In the genomic region with DNA sequence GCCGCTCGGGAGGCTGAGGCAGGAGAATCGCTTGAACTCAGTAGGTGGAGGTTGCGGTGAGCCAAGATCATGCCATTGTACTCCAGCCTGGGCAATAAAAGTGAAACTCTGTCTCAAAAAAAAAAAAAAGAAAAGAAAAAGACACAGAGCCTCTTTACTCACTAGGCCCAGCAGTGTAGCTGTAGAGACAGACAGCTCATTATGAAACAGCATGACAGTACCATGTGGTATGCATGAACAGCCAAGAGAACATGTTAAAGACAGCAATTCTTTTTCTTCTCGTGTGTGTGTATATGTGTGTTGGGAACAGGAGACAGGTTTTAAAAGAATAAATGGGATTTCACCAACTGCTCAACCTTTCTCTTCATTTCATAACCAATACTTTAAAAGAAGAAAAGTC, we compare ENCODE assay signal across 14 cellular contexts.
DNase-seq lines count a peak whose midpoint lies in the region; ATAC-seq and TF ChIP-seq lines count a peak whose summit lies in the region.
"Had no signal": no experiment of that assay in that cellular context is flagged by ENCODE, and none has a peak within 500 bp of the region (broad histone marks: within the 10 kb centered on the region; RNA-seq: fewer than 3 reads in every experiment).

No MANE protein-coding gene starts in this region.

- ATAC-seq in Right ventricle myocardium inferior (no peak), foreskin keratinocyte (peak; percentile 63)
- ATAC-seq: GM23338 had no signal

- H3K27me3 Mint-ChIP-seq in neural progenitor cell (ENCODE audit: insufficient read depth, low read depth), result peaks cover 2% of the 10 kb centered on the region
- H3K27me3 Mint-ChIP-seq: CD4-positive, CD25-positive, alpha-beta regulatory T cell had no signal

- no peak overlapping the region for H2BK12ac ChIP-seq in trophoblast cell (ENCODE audit: low read length)

- TF ChIP-seq CTCF in right atrium auricular region (IDR thresholded peaks at IDR 0.05) (no peak), coronary artery (IDR thresholded peaks at IDR 0.05) (no peak), foreskin keratinocyte (conservative IDR thresholded peaks at IDR 0.05) (no peak), neural progenitor cell (IDR thresholded peaks at IDR 0.05) (no peak)

- H3K79me1 ChIP-seq in trophoblast cell (ENCODE audit: low read length), result no peaks in the 10 kb centered on the region

- no peaks in the 10 kb centered on the region for H3F3A ChIP-seq in neural progenitor cell (ENCODE audit: low read depth)

- H4K91ac ChIP-seq in trophoblast cell (ENCODE audit: low read depth, low read length), result no peak overlapping the region

- no peak overlapping the region for H2AFZ ChIP-seq in neural progenitor cell (replicated peaks)
- no peak overlapping the region for H2AFZ ChIP-seq in trophoblast cell (ENCODE audit: insufficient read depth, low read length, poor library complexity)
- H2AFZ ChIP-seq: GM23338 had no signal

- H3K9ac ChIP-seq in neural progenitor cell (no peak overlapping the region), trophoblast cell (ENCODE audit: low read length) (no peak overlapping the region)
- H3K9ac ChIP-seq: BLaER1 treated with 17β-estradiol and CSF1 and Interleukin-3, amounts not matched to agents 10 nM and 100 nM had no signal

- H3K27ac Mint-ChIP-seq in neural progenitor cell, result no peak overlapping the region
- H3K27ac Mint-ChIP-seq: CD4-positive, CD25-positive, alpha-beta regulatory T cell; GM23338 had no signal

- no peak overlapping the region for H3K14ac ChIP-seq in trophoblast cell (ENCODE audit: low read length)

- H3K4me2 ChIP-seq in neural progenitor cell, result no peak overlapping the region
- no peak overlapping the region for H3K4me2 ChIP-seq in trophoblast cell (ENCODE audit: low read length)
- H3K4me2 ChIP-seq: BLaER1 treated with 17β-estradiol and CSF1 and Interleukin-3, amounts not matched to agents 10 nM and 100 nM; GM23338 had no signal

- H4K8ac ChIP-seq in trophoblast cell (ENCODE audit: low read depth, low read length), result no peak overlapping the region

- no peaks in the 10 kb centered on the region for H3K79me2 ChIP-seq in neural progenitor cell (ENCODE audit: low read depth)
- H3K79me2 ChIP-seq in trophoblast cell (ENCODE audit: control insufficient read depth, insufficient read depth, low read length, poor library complexity), result no peaks in the 10 kb centered on the region

- H3K27me3 ChIP-seq in right atrium auricular region, result no peaks in the 10 kb centered on the region
- no peaks in the 10 kb centered on the region for H3K27me3 ChIP-seq in foreskin keratinocyte
- H3K27me3 ChIP-seq in neural progenitor cell, result no peaks in the 10 kb centered on the region
- no peaks in the 10 kb centered on the region for H3K27me3 ChIP-seq in trophoblast cell (ENCODE audit: insufficient read depth, low read length)
- H3K27me3 ChIP-seq: BLaER1 treated with 17β-estradiol and CSF1 and Interleukin-3, amounts not matched to agents 10 nM and 100 nM had no signal

- H2BK5ac ChIP-seq in trophoblast cell (ENCODE audit: low read depth, low read length, poor library complexity), result no peak overlapping the region

- H3K4me1 ChIP-seq in right atrium auricular region, result peaks cover 0 to 15% of the 10 kb centered on the region in 2 donors
- H3K4me1 ChIP-seq in foreskin keratinocyte, result peaks cover 2% of the 10 kb centered on the region
- H3K4me1 ChIP-seq in neural progenitor cell, result peaks cover under 1% of the 10 kb centered on the region
- peaks cover 0 to 2% of the 10 kb centered on the region in 2 experiments for H3K4me1 ChIP-seq in trophoblast cell (ENCODE audit: control insufficient read depth in 1 of 2, insufficient read depth in 2 of 2, low read length in 2 of 2)

- H3K9me3 ChIP-seq in right atrium auricular region (no peaks in the 10 kb centered on the region), neural progenitor cell (ENCODE audit: low read depth) (no peaks in the 10 kb centered on the region), trophoblast cell (ENCODE audit: insufficient read depth, low read depth, low read length) (peaks cover 3% of the 10 kb centered on the region)
- H3K9me3 ChIP-seq: BLaER1 treated with 17β-estradiol and CSF1 and Interleukin-3, amounts not matched to agents 10 nM and 100 nM had no signal

- H3K4ac ChIP-seq in trophoblast cell (ENCODE audit: low read depth, low read length), result no peak overlapping the region

- DNase-seq in right atrium auricular region (ENCODE audit: low spot score) (peak; percentile 18), Right ventricle myocardium inferior (ENCODE audit: missing footprints) (no peak), coronary artery (ENCODE audit: low spot score) (peak; percentile 8), foreskin keratinocyte (peak in 1 of 2 donors; percentile 47), posterior vena cava (ENCODE audit: low spot score) (no peak), neural progenitor cell (ENCODE audit: low spot score) (no peak), UCSD-AML1 (lab: John Stamatoyannopoulos, UW; ENCODE audit: unreplicated experiment) (no peak), trophoblast cell (no peak)
- DNase-seq: ACHN; CD4-positive, CD25-positive, alpha-beta regulatory T cell; DMS53; H7 had no signal

- no peaks in the 10 kb centered on the region for H3K4me1 Mint-ChIP-seq in neural progenitor cell
- H3K4me1 Mint-ChIP-seq: CD4-positive, CD25-positive, alpha-beta regulatory T cell; GM23338 had no signal

- H4K20me1 ChIP-seq in neural progenitor cell (ENCODE audit: low read depth), result no peaks in the 10 kb centered on the region
- H4K20me1 ChIP-seq: BLaER1 treated with 17β-estradiol and CSF1 and Interleukin-3, amounts not matched to agents 10 nM and 100 nM had no signal

- peaks cover 16% of the 10 kb centered on the region for H3K36me3 Mint-ChIP-seq in neural progenitor cell

- H3K9me3 Mint-ChIP-seq in neural progenitor cell, result peaks cover 2% of the 10 kb centered on the region

- no peak overlapping the region for H3K4me3 Mint-ChIP-seq in neural progenitor cell
- H3K4me3 Mint-ChIP-seq: CD4-positive, CD25-positive, alpha-beta regulatory T cell; GM23338 had no signal

- H2AK5ac ChIP-seq in trophoblast cell (ENCODE audit: low read length), result no peak overlapping the region

- H4K12ac ChIP-seq in trophoblast cell (ENCODE audit: low read depth, low read length), result no peak overlapping the region

- no peak overlapping the region for H2BK120ac ChIP-seq in trophoblast cell (ENCODE audit: insufficient read depth, low read length, poor library complexity)

- H3K36me3 ChIP-seq in right atrium auricular region (peaks cover 39% of the 10 kb centered on the region), neural progenitor cell (no peaks in the 10 kb centered on the region), trophoblast cell (ENCODE audit: control insufficient read depth in 1 of 2, insufficient read depth in 2 of 2, low read length in 2 of 2) (peaks cover 0 to 12% of the 10 kb centered on the region in 2 experiments)

- no peak overlapping the region for H3K23ac ChIP-seq in trophoblast cell (ENCODE audit: low read length)

- intact Hi-C loops in Right ventricle myocardium inferior (cut with DNase I), result no loop called here
- intact Hi-C loops in posterior vena cava (cut with DNase I), result no loop called here

- no peak overlapping the region for H3K27ac ChIP-seq in right atrium auricular region
- H3K27ac ChIP-seq in coronary artery, result no peak overlapping the region
- H3K27ac ChIP-seq in foreskin keratinocyte, result no peak overlapping the region
- no peak overlapping the region for H3K27ac ChIP-seq in neural progenitor cell
- no peak overlapping the region for H3K27ac ChIP-seq in trophoblast cell (ENCODE audit: low read depth, low read length)
- H3K27ac ChIP-seq: BLaER1 treated with 17β-estradiol and CSF1 and Interleukin-3, amounts not matched to agents 10 nM and 100 nM had no signal

- H3K4me3 ChIP-seq in right atrium auricular region (no peak overlapping the region), coronary artery (no peak overlapping the region), neural progenitor cell (no peak overlapping the region), trophoblast cell (ENCODE audit: low read depth, low read length) (no peak overlapping the region)
- H3K4me3 ChIP-seq: BLaER1 treated with 17β-estradiol and CSF1 and Interleukin-3, amounts not matched to agents 10 nM and 100 nM; GM23338 had no signal

- no CpG with 5 or more reads among the region's 5 CpGs for WGBS in trophoblast cell (ENCODE audit: extremely low coverage, insufficient coverage, insufficient read length)

- no peak overlapping the region for H3K18ac ChIP-seq in trophoblast cell (ENCODE audit: low read length)

Comparison
In these comparisons a context has a peak if more than half of its experiments do, and no peak if none do; other contexts are left out.
1. DNase-seq: peak in right atrium auricular region (single experiment) and coronary artery (single experiment); none in Right ventricle myocardium inferior (single experiment), posterior vena cava (single experiment), neural progenitor cell (single experiment), UCSD-AML1 (single experiment) and trophoblast cell (0 of 2).